8 cellular contexts compared by ENCODE assay signal in the genomic region with DNA sequence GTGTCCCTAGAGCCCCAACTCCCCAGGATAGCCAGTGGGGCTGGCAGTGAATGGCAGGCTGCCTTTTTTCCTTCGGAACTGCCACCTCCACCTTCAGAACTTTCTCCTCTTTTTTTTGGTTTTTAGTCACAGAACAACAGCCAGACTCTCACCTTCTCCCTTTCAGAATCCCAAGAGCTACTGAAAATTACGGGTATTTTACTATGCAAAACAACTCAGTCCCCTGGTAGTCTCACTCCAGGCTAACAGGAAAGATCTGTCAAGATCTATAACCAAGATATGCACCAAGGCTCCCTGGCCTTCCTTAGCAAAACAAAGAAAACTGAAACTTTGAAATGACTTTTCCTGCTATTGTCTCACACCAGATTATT. TPM values are rescaled to one million over a fixed set of nuclear protein-coding genes. Genes with fewer than 3 reads are reported as not detected.
DNase-seq lines count a peak whose midpoint lies in the region; ATAC-seq, FAIRE-seq and TF ChIP-seq lines count a peak whose summit lies in the region.

No MANE protein-coding gene starts in this region.

- intact Hi-C loops in upper lobe of right lung (cut with DNase I) = loop anchor here (10.0 kb wide), 1 partner anchor 142 kb away; no protein-coding TSS in a partner anchor

- no peaks in the 10 kb centered on the region for H3K9me3 ChIP-seq in RWPE2 (ENCODE audit: severe bottlenecking)
- no peaks in the 10 kb centered on the region for H3K9me3 ChIP-seq in upper lobe of right lung

- ATAC-seq in RWPE2 (ENCODE audit: low read depth) = no peak
- ATAC-seq in upper lobe of right lung = no peak

- H3K36me3 Mint-ChIP-seq in activated naive CD4-positive, alpha-beta T cell treated with anti-CD3 and anti-CD28 coated beads, Interleukin-2, amount 50 U/mL, for 24 hours = no peaks in the 10 kb centered on the region

- no peak overlapping the region for H3K4me3 ChIP-seq in RWPE2 (ENCODE audit: severe bottlenecking)
- no peak overlapping the region for H3K4me3 ChIP-seq in upper lobe of right lung

- H3K27me3 Mint-ChIP-seq in activated naive CD4-positive, alpha-beta T cell treated with anti-CD3 and anti-CD28 coated beads, Interleukin-2, amount 50 U/mL, for 24 hours = no peaks in the 10 kb centered on the region

- no peak for TF ChIP-seq CTCF in RWPE2 (IDR thresholded peaks at IDR 0.05; ENCODE audit: poor library complexity, severe bottlenecking)
- TF ChIP-seq CTCF in upper lobe of right lung (IDR thresholded peaks at IDR 0.05) = no peak

- FAIRE-seq in frontal cortex (lab: Jason Lieb, UNC) = no peak

- peaks cover 62% of the 10 kb centered on the region for H3K4me1 Mint-ChIP-seq in activated naive CD4-positive, alpha-beta T cell treated with anti-CD3 and anti-CD28 coated beads, Interleukin-2, amount 50 U/mL, for 24 hours

- peak overlapping the region; percentile 87 for H3K4me3 Mint-ChIP-seq in activated naive CD4-positive, alpha-beta T cell treated with anti-CD3 and anti-CD28 coated beads, Interleukin-2, amount 50 U/mL, for 24 hours

- H3K27ac ChIP-seq in RWPE2 (ENCODE audit: poor library complexity, severe bottlenecking) (peak overlapping the region; percentile 45), layer of hippocampus (ENCODE audit: low read depth, low read length) (peak overlapping the region; percentile 71), upper lobe of right lung (peak overlapping the region; percentile 86)

- DNase-seq in activated naive CD4-positive, alpha-beta T cell (lab: John Stamatoyannopoulos, UW) = no peak
- no peak for DNase-seq in RWPE2 (ENCODE audit: low spot score)
- no peak for DNase-seq in upper lobe of right lung
- DNase-seq in NCI-H345 (lab: John Stamatoyannopoulos, UW) = no peak
- DNase-seq in frontal cortex (ENCODE audit: low spot score in 2 of 2) = no peak
- DNase-seq in activated CD4-positive, alpha-beta T cell treated with anti-CD3 and anti-CD28 coated beads, Interleukin-2, amount 50 U/mL, for 4 hours = no peak

- H3K9me3 Mint-ChIP-seq in activated naive CD4-positive, alpha-beta T cell treated with anti-CD3 and anti-CD28 coated beads, Interleukin-2, amount 50 U/mL, for 24 hours = no peaks in the 10 kb centered on the region

- H3K4me1 ChIP-seq in RWPE2 (ENCODE audit: insufficient read depth, poor library complexity, severe bottlenecking) = peaks cover 9% of the 10 kb centered on the region
- H3K4me1 ChIP-seq in upper lobe of right lung = peaks cover 55% of the 10 kb centered on the region

- H3K36me3 ChIP-seq in RWPE2 (ENCODE audit: low read depth) (peaks cover 12% of the 10 kb centered on the region), upper lobe of right lung (peaks cover 16% of the 10 kb centered on the region)

- H3K27ac Mint-ChIP-seq in activated naive CD4-positive, alpha-beta T cell treated with anti-CD3 and anti-CD28 coated beads, Interleukin-2, amount 50 U/mL, for 24 hours = peak overlapping the region; percentile 97

- H3K27me3 ChIP-seq in RWPE2 (ENCODE audit: insufficient read depth, poor library complexity, severe bottlenecking) (no peaks in the 10 kb centered on the region), layer of hippocampus (ENCODE audit: control insufficient read depth, insufficient read depth, low read length) (no peaks in the 10 kb centered on the region), upper lobe of right lung (no peaks in the 10 kb centered on the region)

RNA-seq across cellular contexts. Expression of a gene that starts 12.5 kb away (rescaled TPM):
- total RNA-seq in upper lobe of right lung (5.1 TPM), frontal cortex (under 0.01 TPM)

RNA-seq across cellular contexts. Expression of a gene that starts 18.9 kb away (rescaled TPM):
- total RNA-seq in upper lobe of right lung (185 TPM), frontal cortex (4.5 TPM)

RNA-seq across cellular contexts. Expression of a gene that starts 52.4 kb away (rescaled TPM):
- total RNA-seq in upper lobe of right lung = 199 TPM
- not detected for total RNA-seq in frontal cortex

Comparison
In these comparisons a context has a peak if more than half of its experiments do, and no peak if none do; other contexts are left out.
1. RNA of a gene that starts 18.9 kb away (total RNA-seq): 185 TPM in upper lobe of right lung (single experiment); 4.5 TPM in frontal cortex (single experiment); every median in the first group is over 10 times any median in the second.
2. RNA of a gene that starts 52.4 kb away (total RNA-seq): 199 TPM in upper lobe of right lung (single experiment); not detected in frontal cortex (single experiment); every median in the first group is over 100 times any median in the second.
3. Peak in every context shown above with its lines, with median percentiles within 50 percentile points of each other: H3K27ac ChIP-seq.